25 cellular contexts compared by ENCODE assay signal in genomic region chr22:39715778-39716495, GRCh38.
"Had no signal": no experiment of that assay in that cellular context is flagged by ENCODE, and none has a peak within 500 bp of the region (broad histone marks: within the 10 kb centered on the region; RNA-seq: fewer than 3 reads in every experiment).

No MANE protein-coding gene starts in this region.

- H3K4me3 ChIP-seq: adrenal gland, body of pancreas, colonic mucosa, gastrocnemius medialis, ovary, psoas muscle, testis, uterus had no signal

- H3K27me3 ChIP-seq: adrenal gland, body of pancreas, colonic mucosa, gastrocnemius medialis, ovary, testis, uterus had no signal

- H3K4me1 ChIP-seq: colonic mucosa, gastrocnemius medialis, psoas muscle, uterus had no signal

- H3K27me3 Mint-ChIP-seq: activated CD4-positive, alpha-beta memory T cell treated with anti-CD3 and anti-CD28 coated beads for 36 hours had no signal

- H3K36me3 Mint-ChIP-seq: activated CD4-positive, alpha-beta memory T cell treated with anti-CD3 and anti-CD28 coated beads for 36 hours; activated naive CD4-positive, alpha-beta T cell treated with anti-CD3 and anti-CD28 coated beads, Interleukin-2, amount 50 U/mL, for 72 hours; naive thymus-derived CD8-positive, alpha-beta T cell had no signal

- H3K36me3 ChIP-seq: adrenal gland, colonic mucosa, gastrocnemius medialis, neutrophil, ovary, uterus had no signal

- FAIRE-seq: islet of Langerhans had no signal

- H3K9me3 Mint-ChIP-seq: activated CD4-positive, alpha-beta memory T cell treated with anti-CD3 and anti-CD28 coated beads for 36 hours; activated naive CD4-positive, alpha-beta T cell treated with anti-CD3 and anti-CD28 coated beads, Interleukin-2, amount 50 U/mL, for 72 hours; naive thymus-derived CD8-positive, alpha-beta T cell had no signal

- H3K27ac Mint-ChIP-seq: activated CD4-positive, alpha-beta memory T cell treated with anti-CD3 and anti-CD28 coated beads for 36 hours; activated naive CD4-positive, alpha-beta T cell treated with anti-CD3 and anti-CD28 coated beads, Interleukin-2, amount 50 U/mL, for 72 hours had no signal

- H3K4me3 Mint-ChIP-seq: activated CD4-positive, alpha-beta memory T cell treated with anti-CD3 and anti-CD28 coated beads for 36 hours; naive thymus-derived CD8-positive, alpha-beta T cell had no signal

- H3K9me3 ChIP-seq: adrenal gland, body of pancreas, colonic mucosa, gastrocnemius medialis, neutrophil, ovary, psoas muscle, testis, uterus had no signal

- DNase-seq: activated CD4-positive, alpha-beta memory T cell treated with anti-CD3 and anti-CD28 coated beads for 36 hours; activated CD4-positive, alpha-beta T cell treated with anti-CD3 and anti-CD28 coated beads for 48 hours; activated CD8-positive, alpha-beta memory T cell treated with anti-CD3 and anti-CD28 coated beads, Interleukin-2, amount 50 U/mL, for 4 hours; activated naive CD4-positive, alpha-beta T cell; activated T-cell treated with anti-CD3 and anti-CD28 coated beads, Interleukin-2, amount 50 U/mL, for 1 hour; body of pancreas; cerebellar nuclear complex; colonic mucosa; effector memory CD4-positive, alpha-beta T cell; erythroblast; gastrocnemius medialis; glutamatergic neuron; left ventricle myocardium superior; ovary; psoas muscle; stimulated activated CD4-positive, alpha-beta T cell treated with anti-CD3 and anti-CD28 coated beads, Interleukin-2, amount 100 ng/mL, for 48 hours; stimulated activated naive CD8-positive, alpha-beta T cell treated with anti-CD3 and anti-CD28 coated beads, Interleukin-15, Interleukin-2, amounts not matched to agents 100 U/mL and 50 U/mL, for 24 hours; testis; trophoblast cell; uterus had no signal

- ATAC-seq: activated naive CD4-positive, alpha-beta T cell treated with anti-CD3 and anti-CD28 coated beads, Interleukin-2, amount 50 U/mL, for 72 hours; body of pancreas; gastrocnemius medialis; left ventricle myocardium superior; naive thymus-derived CD8-positive, alpha-beta T cell; psoas muscle; stimulated activated naive CD8-positive, alpha-beta T cell treated with anti-CD3 and anti-CD28 coated beads, Interleukin-15, Interleukin-2, amounts not matched to agents 100 U/mL and 50 U/mL, for 24 hours had no signal

- H3K27ac ChIP-seq: adrenal gland, body of pancreas, colonic mucosa, gastrocnemius medialis, neutrophil, ovary, psoas muscle, testis, uterus had no signal

- H3K4me1 Mint-ChIP-seq: naive thymus-derived CD8-positive, alpha-beta T cell had no signal
